9 cellular contexts compared by ENCODE assay signal in genomic region chr19:17496337-17496997, GRCh38. TPM values are rescaled to one million over a fixed set of nuclear protein-coding genes. Genes with fewer than 3 reads are reported as not detected.
DNase-seq lines count a peak whose midpoint lies in the region; ATAC-seq and TF ChIP-seq lines count a peak whose summit lies in the region.
"Had no signal": no experiment of that assay in that cellular context is flagged by ENCODE, and none has a peak within 500 bp of the region (broad histone marks: within the 10 kb centered on the region; RNA-seq: fewer than 3 reads in every experiment).

No MANE protein-coding gene starts in this region.

- no peaks in the 10 kb centered on the region for H4K20me1 ChIP-seq in DOHH2 (ENCODE audit: control insufficient read depth, insufficient read depth, low read depth, low read length)

- no peak overlapping the region for H3K27ac Mint-ChIP-seq in central memory CD8-positive, alpha-beta T cell (ENCODE audit: low read depth)
- H3K27ac Mint-ChIP-seq: dendritic cell treated with granulocyte-macrophage colony-stimulating factor and Interleukin-4, amounts not matched to agents 40 ng/mL and 50 ng/mL, for 4 days had no signal

- peaks cover 27% of the 10 kb centered on the region for H3K4me1 Mint-ChIP-seq in central memory CD8-positive, alpha-beta T cell

- no peak overlapping the region for H3K4me3 Mint-ChIP-seq in central memory CD8-positive, alpha-beta T cell
- H3K4me3 Mint-ChIP-seq: dendritic cell treated with granulocyte-macrophage colony-stimulating factor and Interleukin-4, amounts not matched to agents 40 ng/mL and 50 ng/mL, for 4 days had no signal

- H3K4me3 ChIP-seq in DOHH2 (ENCODE audit: low read length) (no peak overlapping the region), right lobe of liver (no peak overlapping the region)

- no peaks in the 10 kb centered on the region for H3K27me3 Mint-ChIP-seq in central memory CD8-positive, alpha-beta T cell
- H3K27me3 Mint-ChIP-seq: dendritic cell treated with granulocyte-macrophage colony-stimulating factor and Interleukin-4, amounts not matched to agents 40 ng/mL and 50 ng/mL, for 4 days had no signal

- H3K4me1 ChIP-seq in DOHH2 (ENCODE audit: control insufficient read depth, low read length): peaks cover 24% of the 10 kb centered on the region
- no peaks in the 10 kb centered on the region for H3K4me1 ChIP-seq in right lobe of liver

- intact Hi-C loops in right lobe of liver (cut with DNase I): loop anchor here in 1 of 2 donors (10.0 kb wide), 1 partner anchor 78 kb away; no protein-coding TSS in a partner anchor

- WGBS in right lobe of liver (ENCODE audit: insufficient coverage, low coverage, low lambda C conversion rate, missing lambda C conversion rate): 17% methylated on average over 6 of the region's 14 CpGs

- H3K36me3 ChIP-seq in DOHH2 (ENCODE audit: control insufficient read depth, low read length) (no peaks in the 10 kb centered on the region), right lobe of liver (no peaks in the 10 kb centered on the region)

- H3K36me3 Mint-ChIP-seq in central memory CD8-positive, alpha-beta T cell (ENCODE audit: insufficient read depth): peaks cover 4% of the 10 kb centered on the region

- ATAC-seq in HG02588 (IDR thresholded peaks at IDR 0.05; ENCODE audit: unreplicated experiment): peak; percentile 54
- ATAC-seq in central memory CD8-positive, alpha-beta T cell (replicated peaks; ENCODE audit: extremely low read depth, poor library complexity, severe bottlenecking): peak; percentile 93
- peak; percentile 91 to 94 (median 94) for ATAC-seq in right lobe of liver

- peak; percentile 100 for TF ChIP-seq CTCF in DOHH2 (IDR thresholded peaks at IDR 0.05; ENCODE audit: low read depth, low read length, poor library complexity, severe bottlenecking)
- TF ChIP-seq CTCF in right lobe of liver (IDR thresholded peaks at IDR 0.05): peak; percentile 79 to 95 (median 88)

- H3K27me3 ChIP-seq in DOHH2 (ENCODE audit: control insufficient read depth, low read length): no peaks in the 10 kb centered on the region
- no peaks in the 10 kb centered on the region for H3K27me3 ChIP-seq in right lobe of liver

- H3K9me3 Mint-ChIP-seq in central memory CD8-positive, alpha-beta T cell: no peaks in the 10 kb centered on the region
- H3K9me3 Mint-ChIP-seq: dendritic cell treated with granulocyte-macrophage colony-stimulating factor and Interleukin-4, amounts not matched to agents 40 ng/mL and 50 ng/mL, for 4 days had no signal

- no peak for TF ChIP-seq POLR2A in right lobe of liver (IDR thresholded peaks at IDR 0.05)

- no peaks in the 10 kb centered on the region for H3K79me2 ChIP-seq in DOHH2 (ENCODE audit: control insufficient read depth, low read length)

- no peak overlapping the region for H3K27ac ChIP-seq in DOHH2 (ENCODE audit: low read depth, low read length)
- no peak overlapping the region for H3K27ac ChIP-seq in right lobe of liver

- DNase-seq in NCI-H510A (lab: John Stamatoyannopoulos, UW) (peak; percentile 42), right lobe of liver (peak; percentile 71 to 77 (median 73)), mesenteric fat pad (ENCODE audit: low spot score) (no peak)
- DNase-seq in activated CD4-positive, CD25-positive, alpha-beta regulatory T cell treated with anti-CD3 and anti-CD28 coated beads, Interleukin-2, amount 50 U/mL, for 72 hours: peak; percentile 84
- DNase-seq in central memory CD8-positive, alpha-beta T cell (ENCODE audit: low spot score in 2 of 2): peak; percentile 66 to 76
- DNase-seq in stimulated activated CD8-positive, alpha-beta memory T cell treated with anti-CD3 and anti-CD28 coated beads, Interleukin-15, amount 100 ng/mL, for 48 hours (ENCODE audit: low read depth in 2 of 2): peak; percentile 63 to 80

- H3K9me3 ChIP-seq in DOHH2 (ENCODE audit: control insufficient read depth, insufficient read depth, low read length): no peaks in the 10 kb centered on the region
- H3K9me3 ChIP-seq in right lobe of liver: no peaks in the 10 kb centered on the region

- H3K9me2 ChIP-seq in DOHH2 (replicated peaks; ENCODE audit: control insufficient read depth, low read length): no peaks in the 10 kb centered on the region

- peak overlapping the region; percentile 32 for H3K4me2 ChIP-seq in DOHH2 (ENCODE audit: low read length)

- H3F3A ChIP-seq in DOHH2 (ENCODE audit: control insufficient read depth, insufficient read depth): no peaks in the 10 kb centered on the region; the same call in 1 of the 2 replicates

RNA-seq across cellular contexts. Expression of gene PGLS, which starts 15.0 kb away (rescaled TPM):
- total RNA-seq in right lobe of liver (10 to 100 TPM; 31.7 to 60.0 (median 38.8) TPM), mesenteric fat pad (66.9 TPM)

RNA-seq across cellular contexts. Expression of gene SLC27A1, which starts 26.1 kb away (rescaled TPM):
- total RNA-seq in right lobe of liver: 10 to 100 TPM in 1 of 6 experiments, 1 to 10 TPM in 5; 5.1 to 12.3 (median 6.1) TPM
- 36.5 TPM for total RNA-seq in mesenteric fat pad

RNA-seq across cellular contexts. Expression of gene NXNL1, which starts 35.7 kb away (rescaled TPM):
- total RNA-seq in right lobe of liver: not detected
- total RNA-seq in mesenteric fat pad: 1.3 TPM

RNA-seq across cellular contexts. Expression of gene TMEM221, which starts 48.0 kb away (rescaled TPM):
- total RNA-seq in right lobe of liver: under 1 TPM in 3 of 6 experiments, not detected in 3; 0.12 to 0.19 (median 0.16) TPM
- total RNA-seq in mesenteric fat pad: not detected

RNA-seq across cellular contexts. Expression of gene COLGALT1, which starts 59.0 kb away (rescaled TPM):
- 10 to 100 TPM; 23.2 to 36.8 (median 31.1) TPM for total RNA-seq in right lobe of liver
- 117 TPM for total RNA-seq in mesenteric fat pad
